In genomic region chr5:134099939-134100282, GRCh38 we compare ENCODE assay signal across 14 cellular contexts. TPM values are rescaled to one million over a fixed set of nuclear protein-coding genes. Genes with fewer than 3 reads are reported as not detected.
DNase-seq lines count a peak whose midpoint lies in the region; ATAC-seq and TF ChIP-seq lines count a peak whose summit lies in the region.
"Had no signal": no experiment of that assay in that cellular context is flagged by ENCODE, and none has a peak within 500 bp of the region (broad histone marks: within the 10 kb centered on the region; RNA-seq: fewer than 3 reads in every experiment).

No MANE protein-coding gene starts in this region.

- peak overlapping the region; percentile 94 for H3K27ac Mint-ChIP-seq in activated naive CD8-positive, alpha-beta T cell
- peak overlapping the region; percentile 80 to 98 (median 95) for H3K27ac Mint-ChIP-seq in naive thymus-derived CD4-positive, alpha-beta T cell

- H3K9me3 Mint-ChIP-seq in activated naive CD8-positive, alpha-beta T cell (ENCODE audit: low read depth), result no peaks in the 10 kb centered on the region
- H3K9me3 Mint-ChIP-seq in naive thymus-derived CD4-positive, alpha-beta T cell, result no peaks in the 10 kb centered on the region

- WGBS in sigmoid colon, 2 donors, result 83 to 89% methylated on average over 2 of the region's 2 CpGs

- H3K9me3 ChIP-seq in HUES6 (ENCODE audit: control insufficient read depth, insufficient read depth, low read depth, low read length) (no peaks in the 10 kb centered on the region), MG63 (no peaks in the 10 kb centered on the region), sigmoid colon (no peaks in the 10 kb centered on the region)
- H3K9me3 ChIP-seq in naive thymus-derived CD4-positive, alpha-beta T cell (ENCODE audit: control insufficient read depth in 2 of 3, low read length in 3 of 3), result no peaks in the 10 kb centered on the region
- H3K9me3 ChIP-seq: colonic mucosa, left ventricle myocardium inferior, pancreas had no signal

- CTCF ChIA-PET in naive thymus-derived CD4-positive, alpha-beta T cell (lab: Charles Lee), result interaction anchor here (0.8 to 5.7 kb wide), 10 partner anchors 14 to 83 kb away, joined by 3 to 40 read pairs (median 6); no protein-coding TSS in a partner anchor

- peaks cover 59% of the 10 kb centered on the region for H3K4me1 ChIP-seq in HUES6 (ENCODE audit: control insufficient read depth, insufficient read depth, low read length)
- H3K4me1 ChIP-seq in naive thymus-derived CD4-positive, alpha-beta T cell (ENCODE audit: control insufficient read depth in 2 of 2, insufficient read depth in 2 of 2, low read length in 2 of 2), result peaks cover 58 to 88% of the 10 kb centered on the region in 2 donors
- H3K4me1 ChIP-seq in sigmoid colon, result peaks cover 0 to 18% (median 9%) of the 10 kb centered on the region in 4 donors
- H3K4me1 ChIP-seq: colonic mucosa had no signal

- H3K4me1 Mint-ChIP-seq in activated naive CD8-positive, alpha-beta T cell (ENCODE audit: low read depth), result peaks cover 84% of the 10 kb centered on the region
- peaks cover 45 to 97% (median 77%) of the 10 kb centered on the region in 7 donors for H3K4me1 Mint-ChIP-seq in naive thymus-derived CD4-positive, alpha-beta T cell

- peak overlapping the region; percentile 69 for H3K4me3 Mint-ChIP-seq in activated naive CD8-positive, alpha-beta T cell
- peak overlapping the region; percentile 17 to 79 (median 68) for H3K4me3 Mint-ChIP-seq in naive thymus-derived CD4-positive, alpha-beta T cell

- H3K27ac ChIP-seq in HUES6 (ENCODE audit: low read depth, low read length), result peak overlapping the region; percentile 64; the same call in 1 of the 2 replicates
- H3K27ac ChIP-seq in naive thymus-derived CD4-positive, alpha-beta T cell (ENCODE audit: low read depth, low read length), result peak overlapping the region; percentile 80
- peak overlapping the region in 1 of 4 donors; percentile 54 for H3K27ac ChIP-seq in sigmoid colon
- H3K27ac ChIP-seq: left ventricle myocardium inferior, pancreas had no signal

- H3K27me3 Mint-ChIP-seq in activated naive CD8-positive, alpha-beta T cell, result no peaks in the 10 kb centered on the region
- peaks cover 0 to 12% (median 0%) of the 10 kb centered on the region in 5 donors for H3K27me3 Mint-ChIP-seq in naive thymus-derived CD4-positive, alpha-beta T cell

- H3K27me3 ChIP-seq in HUES6 (ENCODE audit: control insufficient read depth, insufficient read depth, low read length), result peaks cover 6% of the 10 kb centered on the region; the same call in 1 of the 2 replicates
- H3K27me3 ChIP-seq in naive thymus-derived CD4-positive, alpha-beta T cell (ENCODE audit: control insufficient read depth in 2 of 2, insufficient read depth in 2 of 2, low read length in 2 of 2), result no peaks in the 10 kb centered on the region
- no peaks in the 10 kb centered on the region for H3K27me3 ChIP-seq in MG63
- H3K27me3 ChIP-seq in sigmoid colon, result no peaks in the 10 kb centered on the region
- H3K27me3 ChIP-seq: colonic mucosa, pancreas had no signal

- intact Hi-C loops in naive thymus-derived CD4-positive, alpha-beta T cell (cut with micrococcal nuclease), result loop anchor here (1.0 kb wide), 8 partner anchors 10 to 61 kb away; partner anchors contain the start of gene TCF7 (in 1 of the 2)
- intact Hi-C loops in sigmoid colon (cut with DNase I), result loop anchor here (5.0 kb wide), 3 partner anchors 47 to 192 kb away; no protein-coding TSS in a partner anchor

- TF ChIP-seq CTCF in sigmoid colon (IDR thresholded peaks at IDR 0.05), result no peak

- peak overlapping the region; percentile 29 for H3K9ac ChIP-seq in HUES6 (ENCODE audit: low read length)

- DNase-seq in ELF-1 (ENCODE audit: low read depth, low spot score) (peak; percentile 67), MG63 (no peak), sigmoid colon (no peak), SIG-M5 (lab: John Stamatoyannopoulos, UW) (no peak)
- no peak for DNase-seq in naive thymus-derived CD4-positive, alpha-beta T cell
- DNase-seq: colonic mucosa, COR-L47, left ventricle myocardium inferior, NCI-H2171 had no signal

- TF ChIP-seq POLR2A in sigmoid colon (IDR thresholded peaks at IDR 0.05), result no peak

- H3K36me3 ChIP-seq in HUES6 (ENCODE audit: control insufficient read depth, insufficient read depth, low read length), result no peaks in the 10 kb centered on the region
- no peaks in the 10 kb centered on the region for H3K36me3 ChIP-seq in naive thymus-derived CD4-positive, alpha-beta T cell (ENCODE audit: control insufficient read depth in 2 of 3, insufficient read depth in 3 of 3, low read length in 3 of 3)
- no peaks in the 10 kb centered on the region for H3K36me3 ChIP-seq in MG63
- no peaks in the 10 kb centered on the region for H3K36me3 ChIP-seq in sigmoid colon
- H3K36me3 ChIP-seq: colonic mucosa, left ventricle myocardium inferior, pancreas had no signal

- H3K4me3 ChIP-seq in HUES6 (ENCODE audit: low read depth, low read length) (no peak overlapping the region), MG63 (no peak overlapping the region), sigmoid colon (no peak overlapping the region)
- peak overlapping the region; percentile 10 for H3K4me3 ChIP-seq in naive thymus-derived CD4-positive, alpha-beta T cell (ENCODE audit: low read length)
- H3K4me3 ChIP-seq: colonic mucosa, left ventricle myocardium inferior, pancreas had no signal

- H3K36me3 Mint-ChIP-seq in activated naive CD8-positive, alpha-beta T cell, result peaks cover 4% of the 10 kb centered on the region
- H3K36me3 Mint-ChIP-seq in naive thymus-derived CD4-positive, alpha-beta T cell, result peaks cover 0 to 2% (median 0%) of the 10 kb centered on the region in 5 donors

- no peak for ATAC-seq in naive thymus-derived CD4-positive, alpha-beta T cell
- no peak for ATAC-seq in GM21447 (IDR thresholded peaks at IDR 0.05; ENCODE audit: unreplicated experiment)
- ATAC-seq: HCT116 had no signal

- no peak for TF ChIP-seq EP300 in sigmoid colon (IDR thresholded peaks at IDR 0.05)

- POLR2A ChIA-PET in naive thymus-derived CD4-positive, alpha-beta T cell (lab: Charles Lee), result interaction anchor here (1.2 to 5.5 kb wide), 5 partner anchors 22 to 76 kb away, joined by 4 to 52 read pairs (median 12); partner anchors contain the start of gene SKP1

RNA-seq across cellular contexts. Expression of gene TCF7, which starts 14.6 kb away (rescaled TPM):
- 1,000 to 10,000 TPM in 2 of 5 experiments, 100 to 1,000 TPM in 3; 203 to 1,066 (median 643) TPM for total RNA-seq in naive thymus-derived CD4-positive, alpha-beta T cell
- 100 to 1,000 TPM; 356 to 560 TPM for polyA plus RNA-seq in naive thymus-derived CD4-positive, alpha-beta T cell
- 8.9 and 12.0 TPM in 2 replicates for total RNA-seq in MG63 (2014; rRNA removed; shearing (Covaris generic); ENCODE audit: low replicate concordance)
- total RNA-seq in sigmoid colon, result 1 to 10 TPM in 1 of 4 donors, under 1 TPM in 3; 0.36 to 1.5 (median 0.62) TPM
- 10 to 100 TPM in 1 of 3 donors, 1 to 10 TPM in 2; 1.8 to 38.4 (median 3.7) TPM for polyA plus RNA-seq in sigmoid colon

Comparison
In these comparisons a context has a peak if more than half of its experiments do, and no peak if none do; other contexts are left out.
1. RNA of gene TCF7, which starts 14.6 kb away (total RNA-seq): 203 to 1,066 TPM in naive thymus-derived CD4-positive, alpha-beta T cell; 8.9 to 12.0 TPM in MG63 and 0.36 to 1.5 TPM in sigmoid colon; every median in the first group is over 10 times any median in the second.